In genomic region chr7:98479318-98479717, GRCh38 we compare ENCODE assay signal across 26 cellular contexts.
"Had no signal": no experiment of that assay in that cellular context is flagged by ENCODE, and none has a peak within 500 bp of the region (broad histone marks: within the 10 kb centered on the region; RNA-seq: fewer than 3 reads in every experiment).

No MANE protein-coding gene starts in this region.

- H3K27ac ChIP-seq: colonic mucosa, epithelial cell of prostate, esophagus squamous epithelium, gastrocnemius medialis, heart right ventricle, left lung, lower lobe of right lung had no signal

- DNase-seq: colonic mucosa; cortex of kidney; effector CD8-positive, alpha-beta T cell; effector memory CD8-positive, alpha-beta T cell; endodermal cell; erythroblast; esophagus squamous epithelium; foreskin fibroblast; foreskin melanocyte; gastrocnemius medialis; glutamatergic neuron; head of caudate nucleus; heart right ventricle; hippocampal formation; left cardiac atrium; left lung; left ventricle myocardium superior; lower lobe of right lung; mesenchymal stem cell; mucosa of descending colon; naive B cell had no signal

- H3K4me1 ChIP-seq: colonic mucosa, esophagus squamous epithelium, gastrocnemius medialis, heart right ventricle, left lung, lower lobe of right lung had no signal

- H3K36me3 ChIP-seq: colonic mucosa, esophagus squamous epithelium, gastrocnemius medialis, heart right ventricle, left lung, lower lobe of right lung had no signal

- H3K9me3 ChIP-seq: colonic mucosa, gastrocnemius medialis, lower lobe of right lung had no signal

- H3K27me3 ChIP-seq: colonic mucosa, gastrocnemius medialis, left lung had no signal

- FAIRE-seq: endometrium, islet of Langerhans, keratinocyte had no signal

- H3K4me3 ChIP-seq: colonic mucosa, esophagus squamous epithelium, gastrocnemius medialis, heart right ventricle, left lung, lower lobe of right lung, mucosa of descending colon had no signal

- ATAC-seq: effector memory CD8-positive, alpha-beta T cell; esophagus mucosa; gastrocnemius medialis; heart right ventricle; left cardiac atrium; left lung; left ventricle myocardium superior; lower lobe of right lung; mucosa of descending colon had no signal
